ENCODE assay signal across 10 cellular contexts in genomic region chr11:393219-394033, GRCh38. TPM values are rescaled to one million over a fixed set of nuclear protein-coding genes. Genes with fewer than 3 reads are reported as not detected.
DNase-seq lines count a peak whose midpoint lies in the region; ATAC-seq and TF ChIP-seq lines count a peak whose summit lies in the region.
"Had no signal": no experiment of that assay in that cellular context is flagged by ENCODE, and none has a peak within 500 bp of the region (broad histone marks: within the 10 kb centered on the region; RNA-seq: fewer than 3 reads in every experiment).

No MANE protein-coding gene starts in this region.

- no peaks in the 10 kb centered on the region for H3K27me3 ChIP-seq in BJ (ENCODE audit: control insufficient read depth, insufficient read depth, low read length)

- POLR2A ChIA-PET in BJ (lab: Charles Lee), result no interaction called here

- H3K36me3 ChIP-seq in BJ (ENCODE audit: control insufficient read depth, insufficient read depth, low read length), result no peaks in the 10 kb centered on the region
- peaks cover 4% of the 10 kb centered on the region for H3K36me3 ChIP-seq in mucosa of descending colon (ENCODE audit: low read depth)

- ATAC-seq in mucosa of descending colon (peak; percentile 43), GM19023 (IDR thresholded peaks at IDR 0.05; ENCODE audit: unreplicated experiment) (no peak), HG02759 (IDR thresholded peaks at IDR 0.05; ENCODE audit: unreplicated experiment) (no peak)

- TF ChIP-seq CTCF in BJ (IDR thresholded peaks at IDR 0.05; ENCODE audit: insufficient read depth, low read depth, low read length) (no peak), mucosa of descending colon (IDR thresholded peaks at IDR 0.05) (no peak)

- DNase-seq in BJ (ENCODE audit: low read depth) (peak; percentile 29), HT1080 (ENCODE audit: low read depth) (peak; percentile 78), T47D (ENCODE audit: low read depth in 1 of 2, low spot score in 1 of 2) (peak; percentile 73 to 90), mucosa of descending colon (peak in 2 of 3 donors; percentile 65 to 75), midbrain (lab: John Stamatoyannopoulos, UW) (no peak), NCI-H526 treated with DMSO at 0.1 percent for 48 hours (lab: John Stamatoyannopoulos, UW) (no peak)
- DNase-seq: immature natural killer cell, NCI-H82 had no signal

- CTCF ChIA-PET in BJ (lab: Yijun Ruan, JAX), result interaction anchor here (0.6 kb wide), 1 partner anchor 30 kb away, joined by 3 read pairs; no protein-coding TSS in a partner anchor

- H3K4me3 ChIP-seq in BJ (ENCODE audit: low read depth, low read length) (no peak overlapping the region), mucosa of descending colon (no peak overlapping the region)

- peaks cover 9% of the 10 kb centered on the region for H3K4me1 ChIP-seq in mucosa of descending colon (ENCODE audit: low read depth)

- intact Hi-C loops in mucosa of descending colon (cut with DNase I, micrococcal nuclease), result no loop called here

- in situ Hi-C loops in T47D (cut with HindIII; ENCODE audit: low pct_unique_long_range_greater_than_20kb, low sequenced_read_pairs), result no loop called here

- no peaks in the 10 kb centered on the region for H3K9me3 ChIP-seq in mucosa of descending colon

RNA-seq across cellular contexts. Expression of gene PKP3, which starts 0.6 kb away (rescaled TPM):
- 0.42 and 0.86 TPM in 2 replicates for polyA plus RNA-seq in BJ (2011; rRNA removed)
- polyA minus RNA-seq in BJ (2011; rRNA and poly(A)+ RNA removed), result 0.41 and 0.52 TPM in 2 replicates
- 12.0 and 13.1 TPM in 2 replicates for total RNA-seq in HT1080 (2014; rRNA removed; shearing (Covaris generic))
- polyA plus RNA-seq in HT1080 (2015; cell fraction: cytosol; rRNA removed), result 12.5 and 13.7 TPM in 2 replicates
- polyA plus RNA-seq in HT1080 (2015; cell fraction: nucleus; rRNA removed), result 19.9 and 21.2 TPM in 2 replicates
- 100 to 1,000 TPM in 2 of 3 donors, 10 to 100 TPM in 1; 73.3 to 174 (median 143) TPM for total RNA-seq in mucosa of descending colon

RNA-seq across cellular contexts. Expression of gene SIGIRR, which starts 21.4 kb away (rescaled TPM):
- 21.1 and 29.2 TPM in 2 replicates for polyA plus RNA-seq in BJ (2011; rRNA removed)
- polyA minus RNA-seq in BJ (2011; rRNA and poly(A)+ RNA removed), result 4.8 and 7.2 TPM in 2 replicates
- 17.1 and 20.9 TPM in 2 replicates for total RNA-seq in HT1080 (2014; rRNA removed; shearing (Covaris generic))
- 18.9 and 30.1 TPM in 2 replicates for polyA plus RNA-seq in HT1080 (2015; cell fraction: cytosol; rRNA removed)
- polyA plus RNA-seq in HT1080 (2015; cell fraction: nucleus; rRNA removed), result 42.6 and 50.0 TPM in 2 replicates
- total RNA-seq in mucosa of descending colon, result 100 to 1,000 TPM; 103 to 190 (median 116) TPM

RNA-seq across cellular contexts. Expression of gene B4GALNT4, which starts 24.1 kb away (rescaled TPM):
- polyA plus RNA-seq in BJ (2011; rRNA removed), result 3.0 and 5.4 TPM in 2 replicates
- polyA minus RNA-seq in BJ (2011; rRNA and poly(A)+ RNA removed), result 0.71 and 1.9 TPM in 2 replicates
- total RNA-seq in HT1080 (2014; rRNA removed; shearing (Covaris generic)), result 3.0 and 8.1 TPM in 2 replicates
- 6.7 and 8.7 TPM in 2 replicates for polyA plus RNA-seq in HT1080 (2015; cell fraction: cytosol; rRNA removed)
- 43.2 and 47.1 TPM in 2 replicates for polyA plus RNA-seq in HT1080 (2015; cell fraction: nucleus; rRNA removed)
- total RNA-seq in mucosa of descending colon, result 10 to 100 TPM in 1 of 3 donors, 1 to 10 TPM in 2; 2.1 to 11.8 (median 2.2) TPM

RNA-seq across cellular contexts. Expression of gene ANO9, which starts 48.4 kb away (rescaled TPM):
- polyA plus RNA-seq in BJ (2011; rRNA removed), result not detected in 2 replicates
- polyA minus RNA-seq in BJ (2011; rRNA and poly(A)+ RNA removed), result not detected in 2 replicates
- total RNA-seq in HT1080 (2014; rRNA removed; shearing (Covaris generic)), result not detected in 2 replicates
- not detected in 2 replicates for polyA plus RNA-seq in HT1080 (2015; cell fraction: cytosol; rRNA removed)
- polyA plus RNA-seq in HT1080 (2015; cell fraction: nucleus; rRNA removed), result not detected in 2 replicates
- 100 to 1,000 TPM in 2 of 3 donors, 10 to 100 TPM in 1; 85.2 to 179 (median 131) TPM for total RNA-seq in mucosa of descending colon

RNA-seq across cellular contexts. Expression of gene PTDSS2, which starts 56.7 kb away (rescaled TPM):
- polyA plus RNA-seq in BJ (2011; rRNA removed), result 18.1 and 25.8 TPM in 2 replicates
- 17.6 and 25.5 TPM in 2 replicates for polyA minus RNA-seq in BJ (2011; rRNA and poly(A)+ RNA removed)
- 24.7 and 29.7 TPM in 2 replicates for total RNA-seq in HT1080 (2014; rRNA removed; shearing (Covaris generic))
- polyA plus RNA-seq in HT1080 (2015; cell fraction: cytosol; rRNA removed), result 17.7 and 19.7 TPM in 2 replicates
- polyA plus RNA-seq in HT1080 (2015; cell fraction: nucleus; rRNA removed), result 49.1 and 51.2 TPM in 2 replicates
- 10 to 100 TPM; 19.2 to 34.8 (median 27.3) TPM for total RNA-seq in mucosa of descending colon

Comparison
In these comparisons a context has a peak if more than half of its experiments do, and no peak if none do; other contexts are left out.
1. DNase-seq: peak in BJ (single experiment), HT1080 (single experiment), T47D (2 of 2) and mucosa of descending colon (2 of 3); none in midbrain (single experiment) and NCI-H526 treated with DMSO at 0.1 percent for 48 hours (single experiment).